ENCODE assay signal across 8 cellular contexts in the genomic region with DNA sequence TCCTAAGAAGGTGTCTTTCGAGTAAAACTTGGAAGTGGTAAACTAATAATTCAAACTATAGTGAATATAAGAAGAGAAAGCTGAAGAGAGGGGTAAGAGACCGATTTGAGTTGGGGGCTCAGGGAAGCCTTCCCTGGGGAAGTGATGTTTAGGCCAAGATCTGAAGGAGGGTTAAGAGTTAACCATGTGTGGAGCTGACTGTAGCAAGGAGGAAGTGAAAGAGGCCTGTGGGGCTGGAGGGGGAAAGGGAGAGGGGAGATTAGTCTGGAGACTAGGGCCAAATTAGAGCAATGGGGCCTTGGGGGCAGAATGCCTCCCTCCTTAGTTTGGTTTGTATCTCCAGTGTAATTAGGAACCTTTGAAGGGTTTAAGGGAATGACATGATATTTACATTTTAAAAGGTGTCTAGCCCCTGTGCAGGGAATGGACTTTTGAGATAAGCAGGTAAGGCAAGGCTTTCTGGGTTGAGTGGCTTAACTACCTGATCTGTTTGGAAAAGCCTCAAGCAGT. TPM values are rescaled to one million over a fixed set of nuclear protein-coding genes. Genes with fewer than 3 reads are reported as not detected.
DNase-seq lines count a peak whose midpoint lies in the region; ATAC-seq and TF ChIP-seq lines count a peak whose summit lies in the region.

No MANE protein-coding gene starts in this region.

- peaks cover 76% of the 10 kb centered on the region for H3K79me2 ChIP-seq in PC-9 (ENCODE audit: low read depth)

- H3K4me3 ChIP-seq in PC-9 (peak overlapping the region; percentile 91), tibial artery (peak overlapping the region; percentile 89 to 93), adrenal gland (peak overlapping the region in 1 of 4 donors; percentile 78)

- WGBS in adrenal gland, 4 donors: 24 to 34% (median 26%) methylated on average over 2 of the region's 2 CpGs

- H3K4me1 ChIP-seq in PC-9 (replicated peaks; ENCODE audit: insufficient read depth): peaks cover 39% of the 10 kb centered on the region
- H3K4me1 ChIP-seq in tibial artery: peaks cover 0 to 74% (median 52%) of the 10 kb centered on the region in 4 donors
- H3K4me1 ChIP-seq in adrenal gland (replicated peaks in 1 of 2): peaks cover 29 to 68% of the 10 kb centered on the region in 2 donors
- H3K4me1 ChIP-seq in foreskin keratinocyte: peaks cover 4% of the 10 kb centered on the region

- POLR2A ChIA-PET in PC-9 (lab: Charles Lee; ENCODE audit: unreplicated experiment): interaction anchor here (0.6 kb wide), 1 partner anchor 177 kb away, joined by 4 read pairs; no protein-coding TSS in a partner anchor

- H4K20me1 ChIP-seq in PC-9 (ENCODE audit: insufficient read depth): peaks cover 42% of the 10 kb centered on the region

- no peaks in the 10 kb centered on the region for H3K36me3 ChIP-seq in PC-9 (ENCODE audit: low read depth)
- no peaks in the 10 kb centered on the region for H3K36me3 ChIP-seq in tibial artery
- H3K36me3 ChIP-seq in adrenal gland (replicated peaks in 1 of 2): no peaks in the 10 kb centered on the region

- H3K27ac ChIP-seq in PC-9 (no peak overlapping the region; the same call in 1 of the 2 replicates), tibial artery (peak overlapping the region in 1 of 2 donors; percentile 100), adrenal gland (peak overlapping the region in 1 of 5 donors; percentile 99), foreskin keratinocyte (no peak overlapping the region)

- peak overlapping the region; percentile 98 for H3K4me2 ChIP-seq in PC-9

- no peak overlapping the region for H2AFZ ChIP-seq in PC-9

- peaks cover 24% of the 10 kb centered on the region; the same call in 1 of the 2 replicates for H3F3A ChIP-seq in PC-9 (ENCODE audit: insufficient read depth, low read depth)

- no peak for TF ChIP-seq POLR2A in adrenal gland (IDR thresholded peaks at IDR 0.05)

- H3K9me3 ChIP-seq in PC-9 (ENCODE audit: insufficient read depth, low read depth) (no peaks in the 10 kb centered on the region), tibial artery (no peaks in the 10 kb centered on the region), adrenal gland (replicated peaks in 1 of 3) (no peaks in the 10 kb centered on the region)

- H3K27me3 ChIP-seq in PC-9 (ENCODE audit: insufficient read depth, low read depth): no peaks in the 10 kb centered on the region
- H3K27me3 ChIP-seq in tibial artery: no peaks in the 10 kb centered on the region
- H3K27me3 ChIP-seq in adrenal gland: no peaks in the 10 kb centered on the region
- no peaks in the 10 kb centered on the region for H3K27me3 ChIP-seq in foreskin keratinocyte

- CTCF ChIA-PET in PC-9 (lab: Charles Lee): no interaction called here

- TF ChIP-seq CTCF in PC-9 (conservative IDR thresholded peaks at IDR 0.05) (no peak), tibial artery (IDR thresholded peaks at IDR 0.05) (no peak), adrenal gland (IDR thresholded peaks at IDR 0.05) (no peak), foreskin keratinocyte (conservative IDR thresholded peaks at IDR 0.05) (no peak)

- BruUV-seq in PC-9 (replicated peaks; lab: Mats Ljungman, UMichigan): no TSS peak

- intact Hi-C loops in PC-9 (cut with micrococcal nuclease; ENCODE audit: unreplicated experiment): no loop called here
- intact Hi-C loops in tibial artery (cut with DNase I; ENCODE audit: low total_unique reads): no loop called here
- intact Hi-C loops in adrenal gland (cut with DNase I): loop anchor here in 1 of 2 donors (10.0 kb wide), 1 partner anchor 64 kb away; a partner anchor contains a TSS

- DNase-seq in ELF-1 (ENCODE audit: low read depth, low spot score): peak; percentile 90
- no peak for DNase-seq in PC-9
- peak; percentile 26 for DNase-seq in globus pallidus (ENCODE audit: low spot score)
- no peak for DNase-seq in tibial artery
- no peak for DNase-seq in stimulated activated CD8-positive, alpha-beta memory T cell treated with anti-CD3 and anti-CD28 coated beads, Interleukin-4, amount 100 ng/mL, for 48 hours
- DNase-seq in adrenal gland: no peak
- no peak for DNase-seq in foreskin keratinocyte

- no peaks in the 10 kb centered on the region for H3K9me2 ChIP-seq in PC-9 (ENCODE audit: insufficient read depth)

- ATAC-seq in GM21825 (IDR thresholded peaks at IDR 0.05; ENCODE audit: unreplicated experiment) (peak; percentile 33), foreskin keratinocyte (no peak)

RNA-seq across cellular contexts. Expression of a gene that starts 2.2 kb away (rescaled TPM):
- total RNA-seq in PC-9 (2021): 20.8 and 27.5 TPM in 2 replicates
- 10 to 100 TPM; 19.8 to 30.3 (median 25.0) TPM for total RNA-seq in adrenal gland
- polyA plus RNA-seq in adrenal gland: 10 to 100 TPM in 2 of 3 donors, 1 to 10 TPM in 1; 8.1 to 14.6 (median 13.9) TPM
- 13.1 and 13.5 TPM in 2 replicates for total RNA-seq in foreskin keratinocyte
- polyA plus RNA-seq in foreskin keratinocyte: 5.5 and 6.8 TPM in 2 replicates

RNA-seq across cellular contexts. Expression of a gene that starts 34.7 kb away (rescaled TPM):
- total RNA-seq in PC-9 (2021): 146 and 174 TPM in 2 replicates
- 100 to 1,000 TPM; 130 to 194 (median 165) TPM for total RNA-seq in adrenal gland
- 100 to 1,000 TPM; 156 to 240 (median 169) TPM for polyA plus RNA-seq in adrenal gland
- total RNA-seq in foreskin keratinocyte: 127 and 135 TPM in 2 replicates
- 141 and 143 TPM in 2 replicates for polyA plus RNA-seq in foreskin keratinocyte

Comparison
In these comparisons a context has a peak if more than half of its experiments do, and no peak if none do; other contexts are left out.
1. DNase-seq: peak in ELF-1 (single experiment) and globus pallidus (single experiment); none in PC-9 (0 of 2), tibial artery (0 of 2), stimulated activated CD8-positive, alpha-beta memory T cell treated with anti-CD3 and anti-CD28 coated beads, Interleukin-4, amount 100 ng/mL, for 48 hours (single experiment), adrenal gland (0 of 7) and foreskin keratinocyte (0 of 2).